ENCODE assay signal across 19 cellular contexts in the genomic region with DNA sequence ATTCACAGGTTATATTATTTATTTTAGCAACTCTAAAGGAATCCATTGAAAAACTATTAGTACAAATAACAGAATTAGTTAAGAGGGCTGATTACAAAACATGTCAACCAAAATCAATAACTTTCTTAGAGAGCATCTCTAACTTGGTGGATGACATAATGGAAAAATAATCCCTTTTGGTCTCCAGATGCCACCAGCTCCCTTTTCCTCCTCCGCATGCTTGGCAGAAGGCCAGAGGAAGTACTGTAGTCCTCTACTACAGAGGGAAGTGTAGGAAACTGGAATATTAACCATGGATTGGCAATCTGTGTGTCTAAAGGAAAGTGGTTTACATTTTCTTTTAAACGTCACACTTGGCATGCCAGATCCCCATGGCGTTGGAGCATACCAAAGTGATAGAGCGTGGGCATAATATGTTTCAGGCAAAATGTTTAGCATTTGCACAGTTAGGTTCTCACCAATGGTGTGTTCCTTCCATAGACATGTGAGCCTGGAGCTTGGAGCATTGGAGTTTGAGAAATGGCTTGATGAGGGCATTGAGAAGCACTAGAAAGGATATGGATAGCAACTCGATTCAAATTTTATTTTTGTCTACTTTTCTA.
DNase-seq lines count a peak whose midpoint lies in the region; ATAC-seq, FAIRE-seq and TF ChIP-seq lines count a peak whose summit lies in the region.
"Had no signal": no experiment of that assay in that cellular context is flagged by ENCODE, and none has a peak within 500 bp of the region (broad histone marks: within the 10 kb centered on the region; RNA-seq: fewer than 3 reads in every experiment).

No MANE protein-coding gene starts in this region.

- no peak for TF ChIP-seq RAD21 in HepG2 (CRISPR knock-in tag; IDR thresholded peaks at IDR 0.05)

- 13% methylated on average over 5 of the region's 5 CpGs for WGBS in HepG2 (ENCODE audit: low lambda C conversion rate)

- in situ Hi-C loops in HepG2 (cut with HindIII; ENCODE audit: extremely low pct_ligation_motif_present, low pct_unique_long_range_greater_than_20kb), result no loop called here

- H3K36me3 ChIP-seq in BE2C (no peaks in the 10 kb centered on the region), HepG2 (replicated peaks in 1 of 2; ENCODE audit: control insufficient read depth in 1 of 2, insufficient read depth in 2 of 2, low read length in 2 of 2) (no peaks in the 10 kb centered on the region), ascending aorta (no peaks in the 10 kb centered on the region), MM.1S (replicated peaks; ENCODE audit: insufficient read depth, low read length) (no peaks in the 10 kb centered on the region)
- H3K36me3 ChIP-seq: adrenal gland, breast epithelium, colonic mucosa, thyroid gland had no signal

- POLR2A ChIA-PET in HepG2 (lab: Yijun Ruan, JAX), result no interaction called here

- CTCF ChIA-PET in HepG2 (lab: Yijun Ruan, JAX; ENCODE audit: low intra/inter-chr PET ratio, low total read pairs), result no interaction called here

- H3K4me2 ChIP-seq in HepG2 (ENCODE audit: low read depth, low read length), result no peak overlapping the region
- no peak overlapping the region for H3K4me2 ChIP-seq in MM.1S (ENCODE audit: low read depth, low read length)

- peak; percentile 32 for DNase-seq in BE2C
- peak; percentile 6 for DNase-seq in EL
- peak; percentile 74 for DNase-seq in NCI-H82 (lab: John Stamatoyannopoulos, UW)
- no peak for DNase-seq in HepG2 (ENCODE audit: low spot score)
- no peak for DNase-seq in NCI-H2171 (lab: John Stamatoyannopoulos, UW)
- no peak for DNase-seq in ascending aorta (ENCODE audit: low spot score in 2 of 2)
- DNase-seq in MM.1S, result no peak
- DNase-seq: activated effector memory CD4-positive, alpha-beta T cell treated with anti-CD3 and anti-CD28 coated beads, Interleukin-2, amount 50 U/mL, for 16 hours; colonic mucosa; left colon; midbrain; NCI-H1694 treated with DMSO at 0.1 percent for 48 hours; NCI-H510A treated with DMSO at 0.1 percent for 48 hours; stimulated activated naive CD4-positive, alpha-beta T cell treated with Interleukin-2 at 50 U/mL for 16 hours; SW 1271; thyroid gland had no signal

- H4K20me1 ChIP-seq in HepG2 (ENCODE audit: insufficient read depth, low read length) (no peaks in the 10 kb centered on the region), MM.1S (ENCODE audit: insufficient read depth, low read length) (no peaks in the 10 kb centered on the region)

- no peak for TF ChIP-seq CTCF in BE2C (IDR thresholded peaks at IDR 0.05; ENCODE audit: low read depth, low read length)
- TF ChIP-seq CTCF in HepG2 (CRISPR knock-in tag; IDR thresholded peaks at IDR 0.05), result no peak
- TF ChIP-seq CTCF in ascending aorta (IDR thresholded peaks at IDR 0.05), result no peak
- no peak for TF ChIP-seq CTCF in MM.1S (IDR thresholded peaks at IDR 0.05; ENCODE audit: low read length)

- H3F3A ChIP-seq in MM.1S (ENCODE audit: insufficient read depth, low read length), result no peaks in the 10 kb centered on the region

- BruUV-seq in HepG2 (replicated peaks; lab: Mats Ljungman, UMichigan), result no TSS peak

- intact Hi-C loops in HepG2 (cut with micrococcal nuclease; ENCODE audit: unreplicated experiment), result no loop called here
- intact Hi-C loops in ascending aorta (cut with DNase I), result no loop called here

- no peak overlapping the region for H2AFZ ChIP-seq in HepG2 (ENCODE audit: low read length)
- no peak overlapping the region for H2AFZ ChIP-seq in MM.1S (ENCODE audit: low read length)

- no peaks in the 10 kb centered on the region for H3K9me3 ChIP-seq in BE2C
- no peaks in the 10 kb centered on the region for H3K9me3 ChIP-seq in HepG2 (ENCODE audit: low read length)
- no peaks in the 10 kb centered on the region for H3K9me3 ChIP-seq in ascending aorta
- H3K9me3 ChIP-seq in MM.1S (replicated peaks; ENCODE audit: insufficient read depth, low read length), result no peaks in the 10 kb centered on the region
- H3K9me3 ChIP-seq: adrenal gland, breast epithelium, colonic mucosa, thyroid gland had no signal

- no peak for ATAC-seq in HepG2
- ATAC-seq: left colon, Right ventricle myocardium inferior had no signal

- FAIRE-seq in HepG2 (lab: Jason Lieb, UNC), result no peak

- H3K27ac ChIP-seq in HepG2 (ENCODE audit: extremely low read length, insufficient read depth, low read length) (no peak overlapping the region), ascending aorta (no peak overlapping the region), MM.1S (ENCODE audit: low read length) (no peak overlapping the region)
- H3K27ac ChIP-seq: adrenal gland, breast epithelium, colonic mucosa, thyroid gland had no signal

- H3K9ac ChIP-seq in HepG2 (ENCODE audit: insufficient read depth, low read depth, low read length) (no peak overlapping the region), MM.1S (ENCODE audit: low read length) (no peak overlapping the region)

- TF ChIP-seq POLR2A in HepG2 (IDR thresholded peaks at IDR 0.05; ENCODE audit: insufficient read depth in 1 of 2, low read depth in 2 of 2, low read length in 2 of 2), result no peak

- no peaks in the 10 kb centered on the region; the same call in 1 of the 2 replicates for H3K9me2 ChIP-seq in MM.1S (replicated peaks; ENCODE audit: insufficient read depth, low read length)

- H3K4me3 ChIP-seq in BE2C (ENCODE audit: low read depth, low read length) (no peak overlapping the region), HepG2 (replicated peaks in 1 of 3; ENCODE audit: insufficient read depth in 1 of 3, low read depth in 2 of 3, low read length in 3 of 3) (no peak overlapping the region), ascending aorta (no peak overlapping the region), MM.1S (ENCODE audit: low read length) (no peak overlapping the region)
- H3K4me3 ChIP-seq: adrenal gland, breast epithelium, colonic mucosa, thyroid gland had no signal

- peaks cover 4% of the 10 kb centered on the region; the same call in 1 of the 2 replicates for H3K27me3 ChIP-seq in BE2C
- peaks cover 0 to 7% of the 10 kb centered on the region in 2 experiments; a peak in 1 of 5 replicates for H3K27me3 ChIP-seq in HepG2 (ENCODE audit: control insufficient read depth in 1 of 2, insufficient read depth in 2 of 2, low read length in 2 of 2)
- no peaks in the 10 kb centered on the region for H3K27me3 ChIP-seq in ascending aorta
- H3K27me3 ChIP-seq in MM.1S (replicated peaks; ENCODE audit: insufficient read depth, low read length), result no peaks in the 10 kb centered on the region
- H3K27me3 ChIP-seq: adrenal gland, breast epithelium, colonic mucosa, thyroid gland had no signal

- H3K4me1 ChIP-seq in BE2C (no peaks in the 10 kb centered on the region), HepG2 (ENCODE audit: insufficient read depth, low read length) (no peaks in the 10 kb centered on the region), ascending aorta (no peaks in the 10 kb centered on the region), MM.1S (ENCODE audit: low read length) (no peaks in the 10 kb centered on the region)
- H3K4me1 ChIP-seq: adrenal gland, breast epithelium, colonic mucosa, thyroid gland had no signal

- H3K79me2 ChIP-seq in HepG2 (ENCODE audit: insufficient read depth, low read length), result no peaks in the 10 kb centered on the region
- no peaks in the 10 kb centered on the region for H3K79me2 ChIP-seq in MM.1S (ENCODE audit: low read length)

- no peak for TF ChIP-seq EP300 in HepG2 (IDR thresholded peaks at IDR 0.05; ENCODE audit: low read depth in 2 of 2, low read length in 2 of 2)
- no peak for TF ChIP-seq EP300 in HepG2 (CRISPR knock-in tag; IDR thresholded peaks at IDR 0.05; ENCODE audit: borderline replicate concordance)

TF ChIP-seq in HepG2, 621 proteins besides CTCF, POLR2A, EP300 and RAD21:
- TF ChIP-seq ZNF577 (CRISPR knock-in tag; IDR thresholded peaks at IDR 0.05; ENCODE audit: borderline replicate concordance, low read depth) (no peak), BCL6 (CRISPR knock-in tag; IDR thresholded peaks at IDR 0.05) (peak; percentile 48; the same call in 1 of the 2 replicates)
TF ChIP-seq in HepG2: peak in this region for 1.

Comparison
In these comparisons a context has a peak if more than half of its experiments do, and no peak if none do; other contexts are left out.
1. DNase-seq: peak in BE2C (single experiment), EL (single experiment) and NCI-H82 (single experiment); none in HepG2 (single experiment), NCI-H2171 (single experiment), ascending aorta (0 of 2) and MM.1S (single experiment).